Comparison of ENCODE assay signal across 8 cellular contexts in genomic region chr18:62523255-62523588, GRCh38. TPM values are rescaled to one million over a fixed set of nuclear protein-coding genes. Genes with fewer than 3 reads are reported as not detected.
DNase-seq lines count a peak whose midpoint lies in the region; ATAC-seq, FAIRE-seq and TF ChIP-seq lines count a peak whose summit lies in the region.

No MANE protein-coding gene starts in this region.

- no peaks in the 10 kb centered on the region for H4K20me1 ChIP-seq in OCI-LY1 (ENCODE audit: insufficient read depth, low read length)

- H3K36me3 ChIP-seq in OCI-LY1 (ENCODE audit: insufficient read depth, low read length) (no peaks in the 10 kb centered on the region; the same call in 1 of the 2 replicates), esophagus squamous epithelium (no peaks in the 10 kb centered on the region), sigmoid colon (no peaks in the 10 kb centered on the region)

- no peak overlapping the region; the same call in 1 of the 2 replicates for H3K9ac ChIP-seq in OCI-LY1 (ENCODE audit: low read length)

- H2AFZ ChIP-seq in OCI-LY1 (ENCODE audit: low read length): no peak overlapping the region

- H3K4me3 ChIP-seq in OCI-LY1 (ENCODE audit: low read depth, low read length, poor library complexity, severe bottlenecking) (peak overlapping the region; percentile 82), esophagus squamous epithelium (peak overlapping the region; percentile 90 to 97 (median 94)), sigmoid colon (peak overlapping the region; percentile 75 to 96 (median 82))

- intact Hi-C loops in esophagus squamous epithelium (cut with DNase I) (no loop called here), sigmoid colon (cut with DNase I) (loop anchor here (2.0 to 10.0 kb wide), 3 partner anchors 272 to 628 kb away; partner anchors contain the start of genes PIGN, RELCH and RNF152)

- no peak for TF ChIP-seq EP300 in sigmoid colon (IDR thresholded peaks at IDR 0.05)

- WGBS in esophagus squamous epithelium, 2 donors: no CpG with 5 or more reads among the region's 62 CpGs
- WGBS in sigmoid colon, 2 donors: 1% methylated on average over 62 of the region's 62 CpGs

- H3K9me2 ChIP-seq in OCI-LY1 (ENCODE audit: low read depth, low read length): no peaks in the 10 kb centered on the region

- no peak for FAIRE-seq in D721Med (lab: Jason Lieb, UNC)

- no peak overlapping the region for H3K4me2 ChIP-seq in OCI-LY1 (ENCODE audit: low read length)

- no peaks in the 10 kb centered on the region for H3F3A ChIP-seq in OCI-LY1 (ENCODE audit: insufficient read depth, low read length)

- peaks cover 21% of the 10 kb centered on the region for H3K79me2 ChIP-seq in OCI-LY1 (ENCODE audit: insufficient read depth, low read length)

- TF ChIP-seq CTCF in D721Med (IDR thresholded peaks at IDR 0.05; ENCODE audit: insufficient read depth, missing control alignments) (no peak), OCI-LY1 (IDR thresholded peaks at IDR 0.05; ENCODE audit: low read length) (no peak), esophagus squamous epithelium (IDR thresholded peaks at IDR 0.05) (no peak), sigmoid colon (IDR thresholded peaks at IDR 0.05) (no peak)

- DNase-seq in D721Med (ENCODE audit: insufficient read length, low spot score) (peak; percentile 97), esophagus squamous epithelium (lab: John Stamatoyannopoulos, UW) (peak; percentile 41), sigmoid colon (no peak)

- H3K27me3 ChIP-seq in OCI-LY1 (ENCODE audit: insufficient read depth, low read length): no peaks in the 10 kb centered on the region; the same call in 1 of the 2 replicates
- H3K27me3 ChIP-seq in esophagus squamous epithelium: no peaks in the 10 kb centered on the region
- no peaks in the 10 kb centered on the region for H3K27me3 ChIP-seq in sigmoid colon

- H3K27ac ChIP-seq in OCI-LY1 (ENCODE audit: low read depth, low read length, poor library complexity, severe bottlenecking) (no peak overlapping the region), esophagus squamous epithelium (peak overlapping the region; percentile 98 to 99 (median 99)), sigmoid colon (peak overlapping the region; percentile 93 to 99 (median 98))

- TF ChIP-seq POLR2A in esophagus squamous epithelium (IDR thresholded peaks at IDR 0.05) (no peak), sigmoid colon (IDR thresholded peaks at IDR 0.05) (no peak)

- no peak for ATAC-seq in GM18909 (IDR thresholded peaks at IDR 0.05; ENCODE audit: poor library complexity, unreplicated experiment)
- no peak for ATAC-seq in HG02763 (IDR thresholded peaks at IDR 0.05; ENCODE audit: unreplicated experiment)
- no peak for ATAC-seq in HG02588 (IDR thresholded peaks at IDR 0.05; ENCODE audit: unreplicated experiment)
- ATAC-seq in GM18870 (IDR thresholded peaks at IDR 0.05; ENCODE audit: unreplicated experiment): no peak

- H3K4me1 ChIP-seq in OCI-LY1 (ENCODE audit: insufficient read depth, low read length, severe bottlenecking): peaks cover 26% of the 10 kb centered on the region
- H3K4me1 ChIP-seq in esophagus squamous epithelium: peaks cover 11 to 40% (median 20%) of the 10 kb centered on the region in 3 donors
- peaks cover 0 to 30% (median 19%) of the 10 kb centered on the region in 4 donors for H3K4me1 ChIP-seq in sigmoid colon

- H3K9me3 ChIP-seq in OCI-LY1 (ENCODE audit: low read length) (no peaks in the 10 kb centered on the region), esophagus squamous epithelium (no peaks in the 10 kb centered on the region), sigmoid colon (no peaks in the 10 kb centered on the region)

RNA-seq across cellular contexts. Expression of gene ZCCHC2, which starts 0.4 kb away (rescaled TPM):
- total RNA-seq in esophagus squamous epithelium: 10 to 100 TPM in 3 of 4 donors, 1 to 10 TPM in 1; 9.3 to 15.3 (median 11.3) TPM
- 10 to 100 TPM; 14.4 to 23.5 (median 16.8) TPM for total RNA-seq in sigmoid colon
- 1 to 10 TPM; 4.4 to 9.2 (median 4.8) TPM for polyA plus RNA-seq in sigmoid colon
